ENCODE assay signal across 1 cellular context in genomic region chr15:90560229-90560771, GRCh38.
TF ChIP-seq lines count a peak whose summit lies in the region.

No MANE protein-coding gene starts in this region.

TF ChIP-seq in IMR-90, 13 proteins besides CTCF, POLR2A, EP300 and RAD21 (continued from another document):
- no peak for TF ChIP-seq USF2 (IDR thresholded peaks at IDR 0.05; ENCODE audit: low read depth, low read length)
